ENCODE assay signal across 25 cellular contexts in genomic region chr14:70339039-70339438, GRCh38.
"Had no signal": no experiment of that assay in that cellular context is flagged by ENCODE, and none has a peak within 500 bp of the region (broad histone marks: within the 10 kb centered on the region; RNA-seq: fewer than 3 reads in every experiment).

No MANE protein-coding gene starts in this region.

- H3K27ac ChIP-seq: ascending aorta, cardiac muscle cell had no signal

- H3K4me1 ChIP-seq: ascending aorta had no signal

- DNase-seq: activated CD4-positive, alpha-beta memory T cell treated with anti-CD3 and anti-CD28 coated beads for 36 hours; activated CD4-positive, alpha-beta T cell treated with anti-CD3 and anti-CD28 coated beads, Interleukin-2, amount 10 ng/mL, durations not matched to agents 7 days and 5 days; activated CD4-positive, CD25-positive, alpha-beta regulatory T cell; activated CD8-positive, alpha-beta memory T cell treated with anti-CD3 and anti-CD28 coated beads for 24 hours; activated effector memory CD4-positive, alpha-beta T cell treated with anti-CD3 and anti-CD28 coated beads, Interleukin-2, amount 50 U/mL, for 16 hours; activated naive CD4-positive, alpha-beta T cell treated with Interleukin-2 at 50 U/mL for 16 hours; activated naive CD8-positive, alpha-beta T cell treated with anti-CD3 and anti-CD28 coated beads, Interleukin-2, amount 50 U/mL, for 24 hours; activated T-cell treated with anti-CD3 and anti-CD28 coated beads, Interleukin-2, amount 50 U/mL, for 4 hours; amniotic stem cell; KG1; NCI-H1092; NCI-H1417 treated with DMSO at 0.1 percent for 48 hours; NCI-H1694; NCI-H2029; NCI-H2107; NCI-H2171 treated with DMSO at 0.1 percent for 48 hours; NCI-H510A treated with DMSO at 0.1 percent for 48 hours; SIG-M5; T-helper 2 cell; T1000 had no signal

- ATAC-seq: activated naive CD8-positive, alpha-beta T cell treated with anti-CD3 and anti-CD28 coated beads, Interleukin-2, amount 50 U/mL, for 24 hours; activated T-cell treated with anti-CD3 and anti-CD28 coated beads, Interleukin-2, amount 50 U/mL, for 4 hours had no signal

- H3K27me3 Mint-ChIP-seq: activated CD4-positive, alpha-beta memory T cell treated with anti-CD3 and anti-CD28 coated beads for 36 hours; activated CD4-positive, alpha-beta T cell treated with anti-CD3 and anti-CD28 coated beads, Interleukin-2, amount 10 ng/mL, durations not matched to agents 7 days and 5 days; activated naive CD8-positive, alpha-beta T cell treated with anti-CD3 and anti-CD28 coated beads, Interleukin-2, amount 50 U/mL, for 24 hours; brain; IgD-negative memory B cell had no signal

- FAIRE-seq: TTC549 had no signal

- H3K4me1 Mint-ChIP-seq: brain had no signal

- H3K36me3 ChIP-seq: cardiac muscle cell had no signal

- H3K4me3 ChIP-seq: ascending aorta, cardiac muscle cell had no signal

- H3K27me3 ChIP-seq: ascending aorta, cardiac muscle cell had no signal

- H3K27ac Mint-ChIP-seq: activated CD4-positive, alpha-beta memory T cell treated with anti-CD3 and anti-CD28 coated beads for 36 hours; activated CD4-positive, alpha-beta T cell treated with anti-CD3 and anti-CD28 coated beads, Interleukin-2, amount 10 ng/mL, durations not matched to agents 7 days and 5 days; activated naive CD8-positive, alpha-beta T cell treated with anti-CD3 and anti-CD28 coated beads, Interleukin-2, amount 50 U/mL, for 24 hours; brain; IgD-negative memory B cell had no signal

- H3K4me3 Mint-ChIP-seq: activated CD4-positive, alpha-beta memory T cell treated with anti-CD3 and anti-CD28 coated beads for 36 hours; activated CD4-positive, alpha-beta T cell treated with anti-CD3 and anti-CD28 coated beads, Interleukin-2, amount 10 ng/mL, durations not matched to agents 7 days and 5 days; activated naive CD8-positive, alpha-beta T cell treated with anti-CD3 and anti-CD28 coated beads, Interleukin-2, amount 50 U/mL, for 24 hours; activated T-cell treated with anti-CD3 and anti-CD28 coated beads, Interleukin-2, amount 50 U/mL, for 4 hours; brain had no signal
